In the genomic region with DNA sequence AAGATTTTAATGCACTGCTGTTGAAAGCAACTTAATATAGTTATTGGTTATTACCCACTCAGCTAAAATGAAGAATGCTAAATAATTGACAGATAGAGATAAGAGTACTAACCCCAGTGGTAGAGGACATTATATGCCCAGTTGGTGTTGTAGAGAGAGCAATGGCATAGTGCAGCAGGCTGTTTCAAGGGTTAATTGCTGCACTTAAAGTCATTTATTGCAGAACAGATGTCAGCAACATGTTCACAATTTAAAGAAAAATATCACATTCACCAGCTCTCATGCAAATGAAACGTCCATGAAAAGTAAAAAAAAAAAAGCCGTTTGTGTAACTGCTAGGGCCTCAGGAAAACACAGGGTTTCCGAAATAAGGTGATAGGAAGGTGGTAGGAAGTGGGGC, we compare ENCODE assay signal across 28 cellular contexts.
"Had no signal": no experiment of that assay in that cellular context is flagged by ENCODE, and none has a peak within 500 bp of the region (broad histone marks: within the 10 kb centered on the region; RNA-seq: fewer than 3 reads in every experiment).

No MANE protein-coding gene starts in this region.

- H3K27me3 ChIP-seq: adrenal gland, body of pancreas, colonic mucosa, esophagus squamous epithelium, gastroesophageal sphincter had no signal

- H3K27ac ChIP-seq: adrenal gland, body of pancreas, colonic mucosa, epithelial cell of prostate, esophagus squamous epithelium, gastroesophageal sphincter had no signal

- DNase-seq: activated CD4-positive, alpha-beta memory T cell treated with anti-CD3 and anti-CD28 coated beads for 36 hours; activated CD4-positive, alpha-beta T cell treated with anti-CD3 and anti-CD28 coated beads for 36 hours; activated CD4-positive, alpha-beta T cell treated with anti-CD3 and anti-CD28 coated beads, Interleukin-2, amount 10 ng/mL, durations not matched to agents 24 days and 14 days; activated CD4-positive, CD25-positive, alpha-beta regulatory T cell; activated CD4-positive, CD25-positive, alpha-beta regulatory T cell treated with anti-CD3 and anti-CD28 coated beads, Interleukin-2, amount 50 U/mL, for 72 hours; activated CD8-positive, alpha-beta memory T cell treated with anti-CD3 and anti-CD28 coated beads, Interleukin-2, amount 10 ng/mL, durations not matched to agents 7 days and 5 days; activated CD8-positive, alpha-beta memory T cell treated with anti-CD3 and anti-CD28 coated beads, Interleukin-2, amount 50 U/mL, for 4 hours; activated CD8-positive, alpha-beta T cell treated with anti-CD3 and anti-CD28 coated beads, Interleukin-2, amount 10 ng/mL, durations not matched to agents 7 days and 5 days; activated effector memory CD4-positive, alpha-beta T cell treated with anti-CD3 and anti-CD28 coated beads, Interleukin-2, amount 50 U/mL, for 16 hours; activated naive CD4-positive, alpha-beta T cell treated with anti-CD3 and anti-CD28 coated beads for 36 hours; activated naive CD8-positive, alpha-beta T cell treated with anti-CD3 and anti-CD28 coated beads for 36 hours; activated naive CD8-positive, alpha-beta T cell treated with anti-CD3 and anti-CD28 coated beads, Interleukin-2, amount 50 U/mL, for 24 hours; activated T-cell treated with anti-CD3 and anti-CD28 coated beads, Interleukin-2, amount 50 U/mL, for 1 hour; activated T-cell treated with anti-CD3 and anti-CD28 coated beads, Interleukin-2, amount 50 U/mL, for 48 hours; adrenal gland; amygdala; aorta; body of pancreas; caudate nucleus; cerebellar nuclear complex; colonic mucosa; effector CD8-positive, alpha-beta T cell; esophagus squamous epithelium; foreskin melanocyte; head of caudate nucleus; T-helper 2 cell had no signal

- H3K9me3 ChIP-seq: adrenal gland, body of pancreas, colonic mucosa, esophagus squamous epithelium, gastroesophageal sphincter had no signal

- H3K4me3 ChIP-seq: adrenal gland, body of pancreas, colonic mucosa, esophagus squamous epithelium, gastroesophageal sphincter had no signal

- H3K36me3 ChIP-seq: adrenal gland, colonic mucosa, esophagus squamous epithelium, gastroesophageal sphincter had no signal
